In the genomic region with DNA sequence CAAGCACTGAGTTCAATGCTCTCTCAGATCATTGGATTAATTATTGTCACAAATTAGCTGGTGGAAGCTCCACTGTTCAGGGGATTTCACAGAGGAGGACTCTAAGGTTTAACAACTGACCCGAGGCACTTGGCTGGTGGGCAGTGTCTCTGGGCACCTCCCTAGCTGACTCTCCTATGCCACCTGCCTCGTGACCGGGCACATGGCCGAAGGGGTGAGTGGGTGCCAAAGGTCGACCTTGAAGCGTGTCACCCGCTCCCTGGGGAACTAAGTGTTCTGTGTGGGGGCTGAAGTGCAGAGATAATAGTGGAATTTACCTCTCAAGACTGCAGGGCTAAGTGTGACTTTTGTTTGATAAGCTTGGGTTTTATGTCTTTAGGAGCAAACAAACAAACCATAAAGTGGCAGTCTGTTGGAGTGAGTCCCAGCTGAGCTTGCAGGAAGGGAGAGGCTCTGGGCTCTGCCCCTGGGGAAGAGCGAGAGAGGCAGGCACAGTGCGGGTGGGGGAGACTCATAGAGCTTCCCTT, we compare ENCODE assay signal across 1 cellular context.
TF ChIP-seq lines count a peak whose summit lies in the region.

No MANE protein-coding gene starts in this region.

TF ChIP-seq in GM12878, 131 proteins besides CTCF, POLR2A, EP300 and RAD21 (continued from another document):
- no peak for TF ChIP-seq CEBPZ (IDR thresholded peaks at IDR 0.05; ENCODE audit: low read depth, low read length)
- TF ChIP-seq ESRRA (IDR thresholded peaks at IDR 0.05; ENCODE audit: low read length), result no peak
- TF ChIP-seq, protein P1, sequence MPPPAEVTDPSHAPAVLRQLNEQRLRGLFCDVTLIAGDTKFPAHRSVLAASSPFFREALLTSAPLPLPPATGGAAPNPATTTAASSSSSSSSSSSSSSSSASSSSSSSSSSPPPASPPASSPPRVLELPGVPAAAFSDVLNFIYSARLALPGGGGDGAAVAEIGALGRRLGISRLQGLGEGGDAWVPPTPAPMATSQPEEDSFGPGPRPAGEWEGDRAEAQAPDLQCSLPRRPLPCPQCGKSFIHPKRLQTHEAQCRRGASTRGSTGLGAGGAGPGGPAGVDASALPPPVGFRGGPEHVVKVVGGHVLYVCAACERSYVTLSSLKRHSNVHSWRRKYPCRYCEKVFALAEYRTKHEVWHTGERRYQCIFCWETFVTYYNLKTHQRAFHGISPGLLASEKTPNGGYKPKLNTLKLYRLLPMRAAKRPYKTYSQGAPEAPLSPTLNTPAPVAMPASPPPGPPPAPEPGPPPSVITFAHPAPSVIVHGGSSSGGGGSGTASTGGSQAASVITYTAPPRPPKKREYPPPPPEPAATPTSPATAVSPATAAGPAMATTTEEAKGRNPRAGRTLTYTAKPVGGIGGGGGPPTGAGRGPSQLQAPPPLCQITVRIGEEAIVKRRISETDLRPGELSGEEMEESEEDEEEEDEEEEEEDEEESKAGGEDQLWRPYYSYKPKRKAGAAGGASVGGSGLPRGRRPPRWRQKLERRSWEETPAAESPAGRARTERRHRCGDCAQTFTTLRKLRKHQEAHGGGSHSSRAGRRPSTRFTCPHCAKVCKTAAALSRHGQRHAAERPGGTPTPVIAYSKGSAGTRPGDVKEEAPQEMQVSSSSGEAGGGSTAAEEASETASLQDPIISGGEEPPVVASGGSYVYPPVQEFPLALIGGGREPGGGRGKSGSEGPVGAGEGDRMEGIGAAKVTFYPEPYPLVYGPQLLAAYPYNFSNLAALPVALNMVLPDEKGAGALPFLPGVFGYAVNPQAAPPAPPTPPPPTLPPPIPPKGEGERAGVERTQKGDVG (CRISPR knock-in tag; IDR thresholded peaks at IDR 0.05), result no peak
- TF ChIP-seq RAD51 (IDR thresholded peaks at IDR 0.05), result peak; percentile 55
- no peak for TF ChIP-seq TARDBP (IDR thresholded peaks at IDR 0.05; ENCODE audit: borderline replicate concordance)
- TF ChIP-seq HCFC1 (IDR thresholded peaks at IDR 0.05; ENCODE audit: low read length), result no peak
- TF ChIP-seq CBFB (IDR thresholded peaks at IDR 0.05; ENCODE audit: low read depth), result no peak
- TF ChIP-seq MTA3 (IDR thresholded peaks at IDR 0.05; ENCODE audit: borderline replicate concordance, low read length), result no peak
- peak; percentile 89 for TF ChIP-seq ZNF687 (IDR thresholded peaks at IDR 0.05)
- TF ChIP-seq NR2F1 (conservative IDR thresholded peaks at IDR 0.05), result peak; percentile 99
- no peak for TF ChIP-seq CHD1 (IDR thresholded peaks at IDR 0.05; ENCODE audit: low read depth, low read length)
- TF ChIP-seq ASH2L (IDR thresholded peaks at IDR 0.05; ENCODE audit: borderline replicate concordance, low read depth), result no peak
- no peak; the same call in 1 of the 2 replicates for TF ChIP-seq ATF7 (IDR thresholded peaks at IDR 0.05; ENCODE audit: low read depth)
- no peak for TF ChIP-seq EZH2 (IDR thresholded peaks at IDR 0.05; ENCODE audit: borderline replicate concordance, control insufficient read depth, low read depth, low read length)
- no peak for TF ChIP-seq TCF3 (IDR thresholded peaks at IDR 0.05; ENCODE audit: borderline replicate concordance, insufficient read depth, low read depth, low read length)
- TF ChIP-seq SIN3A (IDR thresholded peaks at IDR 0.05; ENCODE audit: low read depth, low read length), result no peak
- peak; percentile 61; the same call in 1 of the 2 replicates for TF ChIP-seq DPF2 (IDR thresholded peaks at IDR 0.05)
- TF ChIP-seq ZNF622 (IDR thresholded peaks at IDR 0.05), result no peak
TF ChIP-seq in GM12878: peak in this region for 11.
